In genomic region chr20:25195962-25196700, GRCh38 we compare ENCODE assay signal across 8 cellular contexts. TPM values are rescaled to one million over a fixed set of nuclear protein-coding genes. Genes with fewer than 3 reads are reported as not detected.
A peak's percentile ranks its signal among the peaks of the same experiment; 100 is the strongest.
DNase-seq lines count a peak whose midpoint lies in the region; ATAC-seq and TF ChIP-seq lines count a peak whose summit lies in the region.

No MANE protein-coding gene starts in this region.

- peak overlapping the region; percentile 96 for H3K4me2 ChIP-seq in parathyroid adenoma (ENCODE audit: low read length)

- H3K27ac ChIP-seq in parathyroid adenoma: peak overlapping the region; percentile 65

- peak overlapping the region; percentile 89 for H2AFZ ChIP-seq in parathyroid adenoma

- H3K9ac ChIP-seq in ES-I3 (ENCODE audit: low read depth, low read length): peak overlapping the region; percentile 94
- peak overlapping the region; percentile 28 for H3K9ac ChIP-seq in parathyroid adenoma

- peak overlapping the region; percentile 71 for H3K4me3 ChIP-seq in parathyroid adenoma (ENCODE audit: low read depth, low read length)

- ATAC-seq in GM21723 (IDR thresholded peaks at IDR 0.05; ENCODE audit: unreplicated experiment): peak; percentile 31
- peak; percentile 41 to 42 for ATAC-seq in activated T-cell treated with anti-CD3 and anti-CD28 coated beads, Interleukin-2, amount 50 U/mL, for 72 hours (replicated peaks in 1 of 2)

- peaks cover 10% of the 10 kb centered on the region; the same call in 1 of the 2 replicates for H3K4me1 ChIP-seq in ES-I3 (ENCODE audit: insufficient read depth, low read length)
- H3K4me1 ChIP-seq in parathyroid adenoma: peaks cover 14% of the 10 kb centered on the region

- peak overlapping the region; percentile 38 for H3K27ac Mint-ChIP-seq in activated T-cell treated with anti-CD3 and anti-CD28 coated beads, Interleukin-2, amount 50 U/mL, for 72 hours

- peak overlapping the region; percentile 97 for H3K4me3 Mint-ChIP-seq in activated T-cell treated with anti-CD3 and anti-CD28 coated beads, Interleukin-2, amount 50 U/mL, for 72 hours

- H3K79me2 ChIP-seq in parathyroid adenoma: peaks cover 42% of the 10 kb centered on the region

- no peaks in the 10 kb centered on the region for H3K9me3 Mint-ChIP-seq in activated T-cell treated with anti-CD3 and anti-CD28 coated beads, Interleukin-2, amount 50 U/mL, for 72 hours

- H3K27me3 ChIP-seq in parathyroid adenoma (ENCODE audit: control insufficient read depth, insufficient read depth, low read length): no peaks in the 10 kb centered on the region

- peaks cover 57% of the 10 kb centered on the region for H3K4me1 Mint-ChIP-seq in activated T-cell treated with anti-CD3 and anti-CD28 coated beads, Interleukin-2, amount 50 U/mL, for 72 hours (ENCODE audit: low read depth)

- H3K36me3 Mint-ChIP-seq in activated T-cell treated with anti-CD3 and anti-CD28 coated beads, Interleukin-2, amount 50 U/mL, for 72 hours (ENCODE audit: insufficient read depth in 2 of 2): no peaks in the 10 kb centered on the region

- H3K27me3 Mint-ChIP-seq in activated T-cell treated with anti-CD3 and anti-CD28 coated beads, Interleukin-2, amount 50 U/mL, for 72 hours (ENCODE audit: low read depth): no peaks in the 10 kb centered on the region

- DNase-seq in LoVo (ENCODE audit: low spot score): peak; percentile 55
- DNase-seq in activated T-cell treated with anti-CD3 and anti-CD28 coated beads, Interleukin-2, amount 50 U/mL, for 72 hours: peak in 1 of 2 donors; percentile 36
- peak; percentile 16 for DNase-seq in germinal center (ENCODE audit: low spot score)
- no peak for DNase-seq in HCEC 1CT
- DNase-seq in AML-193 (lab: John Stamatoyannopoulos, UW): no peak

- H3K9me3 ChIP-seq in ES-I3 (ENCODE audit: control insufficient read depth, insufficient read depth, low read length) (no peaks in the 10 kb centered on the region; the same call in 1 of the 2 replicates), parathyroid adenoma (ENCODE audit: control insufficient read depth, low read length) (no peaks in the 10 kb centered on the region)

- H3K36me3 ChIP-seq in ES-I3 (ENCODE audit: insufficient read depth, low read length) (no peaks in the 10 kb centered on the region), parathyroid adenoma (ENCODE audit: control insufficient read depth, insufficient read depth, low read length) (no peaks in the 10 kb centered on the region)

- no peak for TF ChIP-seq CTCF in parathyroid adenoma (IDR thresholded peaks at IDR 0.05)

RNA-seq across cellular contexts. Expression of gene ENTPD6, which starts 0.6 kb away (rescaled TPM):
- 10 to 100 TPM; 55.3 to 58.7 TPM for total RNA-seq in activated T-cell treated with anti-CD3 and anti-CD28 coated beads, Interleukin-2, amount 50 U/mL, for 72 hours

RNA-seq across cellular contexts. Expression of gene PYGB, which starts 51.8 kb away (rescaled TPM):
- 10 to 100 TPM; 43.7 to 48.3 TPM for total RNA-seq in activated T-cell treated with anti-CD3 and anti-CD28 coated beads, Interleukin-2, amount 50 U/mL, for 72 hours

Comparison
In these comparisons a context has a peak if more than half of its experiments do, and no peak if none do; other contexts are left out.
1. DNase-seq: peak in LoVo (single experiment) and germinal center (single experiment); none in HCEC 1CT (single experiment) and AML-193 (0 of 2).